Comparison of ENCODE assay signal across 1 cellular context in the genomic region with DNA sequence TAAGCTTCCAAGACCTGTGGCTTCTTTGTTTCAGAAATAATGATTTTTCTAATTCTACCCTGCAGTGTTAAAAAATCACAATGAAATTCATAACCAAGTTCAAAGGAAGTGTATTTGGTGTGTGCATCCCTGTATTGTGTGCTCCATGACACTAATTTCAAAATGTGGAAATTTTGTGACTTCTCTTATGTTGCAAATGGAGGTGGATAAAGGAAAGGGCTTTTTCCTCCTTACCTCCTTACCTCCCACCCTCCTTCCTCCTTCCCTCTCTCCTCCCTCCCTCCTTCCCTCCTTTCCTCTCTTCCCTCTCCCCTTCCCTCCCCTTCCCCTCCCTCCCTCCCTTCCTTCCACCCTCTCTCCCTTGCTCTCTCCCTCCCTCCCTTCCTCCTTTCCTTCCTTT.
TF ChIP-seq lines count a peak whose summit lies in the region.

No MANE protein-coding gene starts in this region.

TF ChIP-seq in GM23338, 12 proteins besides CTCF, POLR2A, EP300 and RAD21 (continued from another document):
- TF ChIP-seq, protein P1, sequence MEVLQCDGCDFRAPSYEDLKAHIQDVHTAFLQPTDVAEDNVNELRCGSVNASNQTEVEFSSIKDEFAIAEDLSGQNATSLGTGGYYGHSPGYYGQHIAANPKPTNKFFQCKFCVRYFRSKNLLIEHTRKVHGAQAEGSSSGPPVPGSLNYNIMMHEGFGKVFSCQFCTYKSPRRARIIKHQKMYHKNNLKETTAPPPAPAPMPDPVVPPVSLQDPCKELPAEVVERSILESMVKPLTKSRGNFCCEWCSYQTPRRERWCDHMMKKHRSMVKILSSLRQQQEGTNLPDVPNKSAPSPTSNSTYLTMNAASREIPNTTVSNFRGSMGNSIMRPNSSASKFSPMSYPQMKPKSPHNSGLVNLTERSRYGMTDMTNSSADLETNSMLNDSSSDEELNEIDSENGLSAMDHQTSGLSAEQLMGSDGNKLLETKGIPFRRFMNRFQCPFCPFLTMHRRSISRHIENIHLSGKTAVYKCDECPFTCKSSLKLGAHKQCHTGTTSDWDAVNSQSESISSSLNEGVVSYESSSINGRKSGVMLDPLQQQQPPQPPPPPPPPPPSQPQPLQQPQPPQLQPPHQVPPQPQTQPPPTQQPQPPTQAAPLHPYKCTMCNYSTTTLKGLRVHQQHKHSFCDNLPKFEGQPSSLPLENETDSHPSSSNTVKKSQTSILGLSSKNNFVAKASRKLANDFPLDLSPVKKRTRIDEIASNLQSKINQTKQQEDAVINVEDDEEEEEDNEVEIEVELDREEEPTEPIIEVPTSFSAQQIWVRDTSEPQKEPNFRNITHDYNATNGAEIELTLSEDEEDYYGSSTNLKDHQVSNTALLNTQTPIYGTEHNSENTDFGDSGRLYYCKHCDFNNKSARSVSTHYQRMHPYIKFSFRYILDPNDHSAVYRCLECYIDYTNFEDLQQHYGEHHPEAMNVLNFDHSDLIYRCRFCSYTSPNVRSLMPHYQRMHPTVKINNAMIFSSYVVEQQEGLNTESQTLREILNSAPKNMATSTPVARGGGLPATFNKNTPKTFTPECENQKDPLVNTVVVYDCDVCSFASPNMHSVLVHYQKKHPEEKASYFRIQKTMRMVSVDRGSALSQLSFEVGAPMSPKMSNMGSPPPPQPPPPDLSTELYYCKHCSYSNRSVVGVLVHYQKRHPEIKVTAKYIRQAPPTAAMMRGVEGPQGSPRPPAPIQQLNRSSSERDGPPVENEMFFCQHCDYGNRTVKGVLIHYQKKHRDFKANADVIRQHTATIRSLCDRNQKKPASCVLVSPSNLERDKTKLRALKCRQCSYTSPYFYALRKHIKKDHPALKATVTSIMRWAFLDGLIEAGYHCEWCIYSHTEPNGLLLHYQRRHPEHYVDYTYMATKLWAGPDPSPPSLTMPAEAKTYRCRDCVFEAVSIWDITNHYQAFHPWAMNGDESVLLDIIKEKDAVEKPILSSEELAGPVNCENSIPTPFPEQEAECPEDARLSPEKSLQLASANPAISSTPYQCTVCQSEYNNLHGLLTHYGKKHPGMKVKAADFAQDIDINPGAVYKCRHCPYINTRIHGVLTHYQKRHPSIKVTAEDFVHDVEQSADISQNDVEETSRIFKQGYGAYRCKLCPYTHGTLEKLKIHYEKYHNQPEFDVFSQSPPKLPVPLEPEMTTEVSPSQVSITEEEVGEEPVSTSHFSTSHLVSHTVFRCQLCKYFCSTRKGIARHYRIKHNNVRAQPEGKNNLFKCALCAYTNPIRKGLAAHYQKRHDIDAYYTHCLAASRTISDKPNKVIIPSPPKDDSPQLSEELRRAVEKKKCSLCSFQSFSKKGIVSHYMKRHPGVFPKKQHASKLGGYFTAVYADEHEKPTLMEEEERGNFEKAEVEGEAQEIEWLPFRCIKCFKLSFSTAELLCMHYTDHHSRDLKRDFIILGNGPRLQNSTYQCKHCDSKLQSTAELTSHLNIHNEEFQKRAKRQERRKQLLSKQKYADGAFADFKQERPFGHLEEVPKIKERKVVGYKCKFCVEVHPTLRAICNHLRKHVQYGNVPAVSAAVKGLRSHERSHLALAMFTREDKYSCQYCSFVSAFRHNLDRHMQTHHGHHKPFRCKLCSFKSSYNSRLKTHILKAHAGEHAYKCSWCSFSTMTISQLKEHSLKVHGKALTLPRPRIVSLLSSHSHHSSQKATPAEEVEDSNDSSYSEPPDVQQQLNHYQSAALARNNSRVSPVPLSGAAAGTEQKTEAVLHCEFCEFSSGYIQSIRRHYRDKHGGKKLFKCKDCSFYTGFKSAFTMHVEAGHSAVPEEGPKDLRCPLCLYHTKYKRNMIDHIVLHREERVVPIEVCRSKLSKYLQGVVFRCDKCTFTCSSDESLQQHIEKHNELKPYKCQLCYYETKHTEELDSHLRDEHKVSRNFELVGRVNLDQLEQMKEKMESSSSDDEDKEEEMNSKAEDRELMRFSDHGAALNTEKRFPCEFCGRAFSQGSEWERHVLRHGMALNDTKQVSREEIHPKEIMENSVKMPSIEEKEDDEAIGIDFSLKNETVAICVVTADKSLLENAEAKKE (CRISPR knock-in tag; IDR thresholded peaks at IDR 0.05): no peak
- TF ChIP-seq, protein P2, sequence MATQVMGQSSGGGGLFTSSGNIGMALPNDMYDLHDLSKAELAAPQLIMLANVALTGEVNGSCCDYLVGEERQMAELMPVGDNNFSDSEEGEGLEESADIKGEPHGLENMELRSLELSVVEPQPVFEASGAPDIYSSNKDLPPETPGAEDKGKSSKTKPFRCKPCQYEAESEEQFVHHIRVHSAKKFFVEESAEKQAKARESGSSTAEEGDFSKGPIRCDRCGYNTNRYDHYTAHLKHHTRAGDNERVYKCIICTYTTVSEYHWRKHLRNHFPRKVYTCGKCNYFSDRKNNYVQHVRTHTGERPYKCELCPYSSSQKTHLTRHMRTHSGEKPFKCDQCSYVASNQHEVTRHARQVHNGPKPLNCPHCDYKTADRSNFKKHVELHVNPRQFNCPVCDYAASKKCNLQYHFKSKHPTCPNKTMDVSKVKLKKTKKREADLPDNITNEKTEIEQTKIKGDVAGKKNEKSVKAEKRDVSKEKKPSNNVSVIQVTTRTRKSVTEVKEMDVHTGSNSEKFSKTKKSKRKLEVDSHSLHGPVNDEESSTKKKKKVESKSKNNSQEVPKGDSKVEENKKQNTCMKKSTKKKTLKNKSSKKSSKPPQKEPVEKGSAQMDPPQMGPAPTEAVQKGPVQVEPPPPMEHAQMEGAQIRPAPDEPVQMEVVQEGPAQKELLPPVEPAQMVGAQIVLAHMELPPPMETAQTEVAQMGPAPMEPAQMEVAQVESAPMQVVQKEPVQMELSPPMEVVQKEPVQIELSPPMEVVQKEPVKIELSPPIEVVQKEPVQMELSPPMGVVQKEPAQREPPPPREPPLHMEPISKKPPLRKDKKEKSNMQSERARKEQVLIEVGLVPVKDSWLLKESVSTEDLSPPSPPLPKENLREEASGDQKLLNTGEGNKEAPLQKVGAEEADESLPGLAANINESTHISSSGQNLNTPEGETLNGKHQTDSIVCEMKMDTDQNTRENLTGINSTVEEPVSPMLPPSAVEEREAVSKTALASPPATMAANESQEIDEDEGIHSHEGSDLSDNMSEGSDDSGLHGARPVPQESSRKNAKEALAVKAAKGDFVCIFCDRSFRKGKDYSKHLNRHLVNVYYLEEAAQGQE (IDR thresholded peaks at IDR 0.05; ENCODE audit: unreplicated experiment): no peak
- TF ChIP-seq ZNF331 (CRISPR knock-in tag; IDR thresholded peaks at IDR 0.05; ENCODE audit: low read depth): no peak
- no peak for TF ChIP-seq NANOG (IDR thresholded peaks at IDR 0.05; ENCODE audit: borderline replicate concordance)
- no peak for TF ChIP-seq JUNB (IDR thresholded peaks at IDR 0.05; ENCODE audit: unreplicated experiment)
- no peak for TF ChIP-seq STAT1 (IDR thresholded peaks at IDR 0.05; ENCODE audit: unreplicated experiment)
- TF ChIP-seq, protein P3, sequence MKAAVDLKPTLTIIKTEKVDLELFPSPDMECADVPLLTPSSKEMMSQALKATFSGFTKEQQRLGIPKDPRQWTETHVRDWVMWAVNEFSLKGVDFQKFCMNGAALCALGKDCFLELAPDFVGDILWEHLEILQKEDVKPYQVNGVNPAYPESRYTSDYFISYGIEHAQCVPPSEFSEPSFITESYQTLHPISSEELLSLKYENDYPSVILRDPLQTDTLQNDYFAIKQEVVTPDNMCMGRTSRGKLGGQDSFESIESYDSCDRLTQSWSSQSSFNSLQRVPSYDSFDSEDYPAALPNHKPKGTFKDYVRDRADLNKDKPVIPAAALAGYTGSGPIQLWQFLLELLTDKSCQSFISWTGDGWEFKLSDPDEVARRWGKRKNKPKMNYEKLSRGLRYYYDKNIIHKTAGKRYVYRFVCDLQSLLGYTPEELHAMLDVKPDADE (IDR thresholded peaks at IDR 0.05): no peak
- TF ChIP-seq EZH2phosphoT487 (IDR thresholded peaks at IDR 0.05; ENCODE audit: unreplicated experiment): no peak
